In the genomic region with DNA sequence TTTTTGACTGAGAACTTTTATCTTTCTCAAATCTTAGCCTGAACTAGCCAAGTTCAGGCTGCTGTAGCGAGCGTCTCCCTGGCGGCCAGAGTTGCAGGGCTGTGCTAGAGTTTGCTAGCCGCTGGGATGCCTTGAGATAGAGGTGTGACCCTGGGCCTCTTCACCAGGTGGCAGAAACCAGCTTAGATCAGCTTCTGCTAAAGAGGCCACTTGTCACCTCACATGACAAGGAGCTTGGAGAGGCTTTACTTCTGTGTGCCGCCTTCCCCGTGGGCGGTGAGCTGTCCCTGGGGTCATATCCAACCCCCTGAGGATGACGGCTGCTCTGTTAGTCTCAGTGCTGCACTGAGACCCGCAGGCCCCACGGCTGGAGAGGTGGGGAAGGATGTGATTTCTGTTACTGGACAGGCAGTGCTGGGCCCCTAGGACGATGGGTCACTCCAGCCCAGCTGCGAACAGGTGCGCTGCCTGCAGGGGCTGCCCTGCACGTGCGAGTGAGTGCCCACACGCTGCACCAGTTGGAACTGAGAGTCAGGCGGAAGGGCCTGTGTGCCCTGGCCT, we compare ENCODE assay signal across 16 cellular contexts.
DNase-seq lines count a peak whose midpoint lies in the region; ATAC-seq and TF ChIP-seq lines count a peak whose summit lies in the region.
"Had no signal": no experiment of that assay in that cellular context is flagged by ENCODE, and none has a peak within 500 bp of the region (broad histone marks: within the 10 kb centered on the region; RNA-seq: fewer than 3 reads in every experiment).

No MANE protein-coding gene starts in this region.

- no peaks in the 10 kb centered on the region for H3K27me3 Mint-ChIP-seq in Calu3 (ENCODE audit: unreplicated experiment)

- H3K4me3 ChIP-seq in SK-N-MC: no peak overlapping the region
- peak overlapping the region; percentile 37 for H3K4me3 ChIP-seq in neural cell (ENCODE audit: low read length)
- H3K4me3 ChIP-seq: coronary artery had no signal

- H2AFZ ChIP-seq in neural cell (ENCODE audit: low read depth, low read length): no peak overlapping the region

- H3K27ac Mint-ChIP-seq in Calu3 (ENCODE audit: unreplicated experiment): no peak overlapping the region

- H3K36me3 ChIP-seq in SK-N-MC (ENCODE audit: insufficient read depth, low read length) (no peaks in the 10 kb centered on the region), neural cell (ENCODE audit: insufficient read depth, low read length) (no peaks in the 10 kb centered on the region)
- H3K36me3 ChIP-seq: neutrophil had no signal

- TF ChIP-seq EP300 in neural cell (conservative IDR thresholded peaks at IDR 0.05; ENCODE audit: poor library complexity, severe bottlenecking): no peak

- no peaks in the 10 kb centered on the region for H3F3A ChIP-seq in neural cell (ENCODE audit: insufficient read depth, low read length, poor library complexity, severe bottlenecking)

- intact Hi-C loops in Calu3 (cut with micrococcal nuclease; ENCODE audit: unreplicated experiment): no loop called here

- H3K4me2 ChIP-seq in neural cell (ENCODE audit: low read length): no peak overlapping the region

- CTCF ChIA-PET in Calu3 (lab: Charles Lee): no interaction called here

- TF ChIP-seq CTCF in neural cell (IDR thresholded peaks at IDR 0.05; ENCODE audit: poor library complexity, severe bottlenecking) (peak; percentile 13), Calu3 (IDR thresholded peaks at IDR 0.05; ENCODE audit: unreplicated experiment) (no peak)

- ATAC-seq in HG02798 (IDR thresholded peaks at IDR 0.05; ENCODE audit: poor library complexity, unreplicated experiment) (peak; percentile 59), GM21526 (IDR thresholded peaks at IDR 0.05; ENCODE audit: low FRiP score, unreplicated experiment) (no peak)

- TF ChIP-seq RAD21 in neural cell (conservative IDR thresholded peaks at IDR 0.05): no peak

- DNase-seq in DMS53 treated with DMSO at 0.1 percent for 48 hours (lab: John Stamatoyannopoulos, UW; ENCODE audit: unreplicated experiment) (peak; percentile 50), SK-N-MC (ENCODE audit: low read depth, low spot score) (no peak), Calu3 (no peak), nucleus accumbens (lab: John Stamatoyannopoulos, UW) (no peak)
- no peak for DNase-seq in activated CD4-positive, alpha-beta T cell treated with anti-CD3 and anti-CD28 coated beads for 48 hours
- DNase-seq: activated CD4-positive, CD25-positive, alpha-beta regulatory T cell; activated T-cell treated with anti-CD3 and anti-CD28 coated beads for 4 hours; amygdala; GF-D8; left cardiac atrium; NCI-H1105 treated with DMSO at 0.1 percent for 48 hours had no signal

- no peaks in the 10 kb centered on the region for H3K9me2 ChIP-seq in neural cell (ENCODE audit: insufficient read depth, low read length)

- H3K9me3 ChIP-seq in SK-N-MC (ENCODE audit: low read depth, low read length): no peaks in the 10 kb centered on the region
- H3K9me3 ChIP-seq in neural cell (ENCODE audit: low read length): no peaks in the 10 kb centered on the region
- H3K9me3 ChIP-seq: neutrophil had no signal

- H3K27me3 ChIP-seq in neural cell (ENCODE audit: insufficient read depth, low read depth, low read length): no peaks in the 10 kb centered on the region
- H3K27me3 ChIP-seq: neutrophil had no signal

- no peaks in the 10 kb centered on the region for H3K36me3 Mint-ChIP-seq in Calu3 (ENCODE audit: insufficient read depth, unreplicated experiment)

- no TSS peak for BruUV-seq in Calu3 (replicated peaks; lab: Mats Ljungman, UMichigan)

- no peak overlapping the region for H3K4me3 Mint-ChIP-seq in Calu3 (ENCODE audit: low read depth, unreplicated experiment)

- H3K27ac ChIP-seq in SK-N-MC (peak overlapping the region; percentile 45), neural cell (ENCODE audit: low read length) (peak overlapping the region; percentile 31)
- H3K27ac ChIP-seq: coronary artery, neutrophil had no signal

- H3K9ac ChIP-seq in SK-N-MC (ENCODE audit: insufficient read length) (no peak overlapping the region), neural cell (ENCODE audit: low read length) (peak overlapping the region; percentile 19)

- peaks cover 76% of the 10 kb centered on the region for H3K79me2 ChIP-seq in neural cell (replicated peaks; ENCODE audit: insufficient read depth, low read length)

- H3K9me3 Mint-ChIP-seq in Calu3 (ENCODE audit: low read depth, unreplicated experiment): no peaks in the 10 kb centered on the region

- H3K4me1 Mint-ChIP-seq in Calu3 (ENCODE audit: low read depth, unreplicated experiment): peaks cover 7% of the 10 kb centered on the region

- H4K20me1 ChIP-seq in neural cell (ENCODE audit: insufficient read depth): peaks cover 3% of the 10 kb centered on the region

TF ChIP-seq in neural cell, 6 proteins besides CTCF, POLR2A, EP300 and RAD21:
- no peak for TF ChIP-seq EZH2 (IDR thresholded peaks at IDR 0.05; ENCODE audit: borderline replicate concordance, insufficient read depth, low read length, poor library complexity, severe bottlenecking)
- TF ChIP-seq POLR2AphosphoS5 (IDR thresholded peaks at IDR 0.05): no peak
- no peak for TF ChIP-seq TAF1 (IDR thresholded peaks at IDR 0.05; ENCODE audit: low read depth)
- no peak for TF ChIP-seq MXI1 (conservative IDR thresholded peaks at IDR 0.05; ENCODE audit: poor library complexity, severe bottlenecking)
- TF ChIP-seq SMC3 (conservative IDR thresholded peaks at IDR 0.05; ENCODE audit: poor library complexity): no peak
- TF ChIP-seq, protein P1, sequence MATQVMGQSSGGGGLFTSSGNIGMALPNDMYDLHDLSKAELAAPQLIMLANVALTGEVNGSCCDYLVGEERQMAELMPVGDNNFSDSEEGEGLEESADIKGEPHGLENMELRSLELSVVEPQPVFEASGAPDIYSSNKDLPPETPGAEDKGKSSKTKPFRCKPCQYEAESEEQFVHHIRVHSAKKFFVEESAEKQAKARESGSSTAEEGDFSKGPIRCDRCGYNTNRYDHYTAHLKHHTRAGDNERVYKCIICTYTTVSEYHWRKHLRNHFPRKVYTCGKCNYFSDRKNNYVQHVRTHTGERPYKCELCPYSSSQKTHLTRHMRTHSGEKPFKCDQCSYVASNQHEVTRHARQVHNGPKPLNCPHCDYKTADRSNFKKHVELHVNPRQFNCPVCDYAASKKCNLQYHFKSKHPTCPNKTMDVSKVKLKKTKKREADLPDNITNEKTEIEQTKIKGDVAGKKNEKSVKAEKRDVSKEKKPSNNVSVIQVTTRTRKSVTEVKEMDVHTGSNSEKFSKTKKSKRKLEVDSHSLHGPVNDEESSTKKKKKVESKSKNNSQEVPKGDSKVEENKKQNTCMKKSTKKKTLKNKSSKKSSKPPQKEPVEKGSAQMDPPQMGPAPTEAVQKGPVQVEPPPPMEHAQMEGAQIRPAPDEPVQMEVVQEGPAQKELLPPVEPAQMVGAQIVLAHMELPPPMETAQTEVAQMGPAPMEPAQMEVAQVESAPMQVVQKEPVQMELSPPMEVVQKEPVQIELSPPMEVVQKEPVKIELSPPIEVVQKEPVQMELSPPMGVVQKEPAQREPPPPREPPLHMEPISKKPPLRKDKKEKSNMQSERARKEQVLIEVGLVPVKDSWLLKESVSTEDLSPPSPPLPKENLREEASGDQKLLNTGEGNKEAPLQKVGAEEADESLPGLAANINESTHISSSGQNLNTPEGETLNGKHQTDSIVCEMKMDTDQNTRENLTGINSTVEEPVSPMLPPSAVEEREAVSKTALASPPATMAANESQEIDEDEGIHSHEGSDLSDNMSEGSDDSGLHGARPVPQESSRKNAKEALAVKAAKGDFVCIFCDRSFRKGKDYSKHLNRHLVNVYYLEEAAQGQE (IDR thresholded peaks at IDR 0.05; ENCODE audit: borderline replicate concordance): no peak
